In genomic region chr15:74767167-74768098, GRCh38 we compare ENCODE assay signal across 37 cellular contexts. TPM values are rescaled to one million over a fixed set of nuclear protein-coding genes. Genes with fewer than 3 reads are reported as not detected.
"Had no signal": no experiment of that assay in that cellular context is flagged by ENCODE, and none has a peak within 500 bp of the region (broad histone marks: within the 10 kb centered on the region; RNA-seq: fewer than 3 reads in every experiment).

No MANE protein-coding gene starts in this region.

- H3K4me3 ChIP-seq: heart right ventricle, left lung, neural progenitor cell, ovary, psoas muscle, sigmoid colon, stomach, thyroid gland had no signal

- H3K36me3 Mint-ChIP-seq: naive thymus-derived CD4-positive, alpha-beta T cell; neural progenitor cell; stimulated activated effector memory CD8-positive, alpha-beta T cell treated with anti-CD3 and anti-CD28 coated beads, Interleukin-12 subunit alpha, Interleukin-12 subunit beta, amount 100 ng/mL, for 72 hours had no signal

- H3K9me3 Mint-ChIP-seq: endodermal cell; naive thymus-derived CD4-positive, alpha-beta T cell; nephron; neural progenitor cell; stimulated activated effector memory CD8-positive, alpha-beta T cell treated with anti-CD3 and anti-CD28 coated beads, Interleukin-12 subunit alpha, Interleukin-12 subunit beta, amount 100 ng/mL, for 72 hours had no signal

- H3K4me3 Mint-ChIP-seq: endodermal cell; naive thymus-derived CD4-positive, alpha-beta T cell; nephron; neural progenitor cell; stimulated activated effector memory CD8-positive, alpha-beta T cell treated with anti-CD3 and anti-CD28 coated beads, Interleukin-12 subunit alpha, Interleukin-12 subunit beta, amount 100 ng/mL, for 72 hours had no signal

- H3K27ac Mint-ChIP-seq: endodermal cell; naive thymus-derived CD4-positive, alpha-beta T cell; nephron; neural progenitor cell; stimulated activated effector memory CD8-positive, alpha-beta T cell treated with anti-CD3 and anti-CD28 coated beads, Interleukin-12 subunit alpha, Interleukin-12 subunit beta, amount 100 ng/mL, for 72 hours had no signal

- H3K27ac ChIP-seq: epithelial cell of prostate, gastroesophageal sphincter, heart right ventricle, left lung, neural progenitor cell, ovary, psoas muscle, sigmoid colon, stomach, thyroid gland had no signal

- DNase-seq: effector CD8-positive, alpha-beta T cell; endodermal cell; foreskin keratinocyte; glutamatergic neuron; heart right ventricle; hippocampal formation; left cardiac atrium; mesendoderm; midbrain; naive thymus-derived CD4-positive, alpha-beta T cell; nucleus accumbens; ovary; sigmoid colon; stimulated activated CD4-positive, alpha-beta T cell treated with anti-CD3 and anti-CD28 coated beads, Interleukin-2, amount 100 ng/mL, for 24 hours; stimulated activated CD4-positive, alpha-beta T cell treated with anti-CD3 and anti-CD28 coated beads, Interleukin-4, amount 100 ng/mL, for 24 hours; stimulated activated naive CD4-positive, alpha-beta T cell treated with Interleukin-2 at 50 U/mL for 16 hours; stomach; thyroid gland; trophoblast cell had no signal

RNA-seq across cellular contexts. Expression of gene CYP1A2, which starts 18.8 kb away (rescaled TPM):
- total RNA-seq: endodermal cell; esophagus mucosa; fibroblast of lung; gastroesophageal sphincter; kidney epithelial cell; lower leg skin; lung microvascular endothelial cell; naive thymus-derived CD4-positive, alpha-beta T cell; psoas muscle; renal cortical epithelial cell; right cardiac atrium; sigmoid colon; skeletal muscle tissue; stomach; subcutaneous adipose tissue; temporal lobe had no signal

RNA-seq across cellular contexts. Expression of gene CYP1A1, which starts 42.1 kb away (rescaled TPM):
- total RNA-seq: endodermal cell, esophagus mucosa, left lung, renal cortical epithelial cell, skeletal muscle tissue had no signal

RNA-seq across cellular contexts. Expression of gene LMAN1L, which starts 45.2 kb away (rescaled TPM):
- total RNA-seq: endodermal cell, esophagus mucosa, fibroblast of lung, foreskin keratinocyte, kidney epithelial cell, lung microvascular endothelial cell, mucosa of gallbladder, ovary, renal cortical epithelial cell, skeletal muscle tissue, subcutaneous adipose tissue, temporal lobe had no signal

RNA-seq across cellular contexts. Expression of gene CPLX3, which starts 59.0 kb away (rescaled TPM):
- total RNA-seq: endodermal cell, esophagus mucosa, fibroblast of lung, foreskin keratinocyte, gastroesophageal sphincter, kidney epithelial cell, left lung, lung microvascular endothelial cell, mucosa of gallbladder, ovary, renal cortical epithelial cell, skeletal muscle tissue, subcutaneous adipose tissue, thyroid gland had no signal
